In genomic region chr6:160973311-160973710, GRCh38 we compare ENCODE assay signal across 14 cellular contexts. TPM values are rescaled to one million over a fixed set of nuclear protein-coding genes. Genes with fewer than 3 reads are reported as not detected.
DNase-seq lines count a peak whose midpoint lies in the region; ATAC-seq and TF ChIP-seq lines count a peak whose summit lies in the region.
"Had no signal": no experiment of that assay in that cellular context is flagged by ENCODE, and none has a peak within 500 bp of the region (broad histone marks: within the 10 kb centered on the region; RNA-seq: fewer than 3 reads in every experiment).

No MANE protein-coding gene starts in this region.

- H2AK5ac ChIP-seq in neuronal stem cell (ENCODE audit: low read depth, low read length): no peak overlapping the region

- peak overlapping the region; percentile 61 for H3K4me2 ChIP-seq in BLaER1
- no peak overlapping the region for H3K4me2 ChIP-seq in neuronal stem cell (ENCODE audit: insufficient read depth, low read length, poor library complexity, severe bottlenecking)
- H3K4me2 ChIP-seq: neural progenitor cell had no signal

- peaks cover 16% of the 10 kb centered on the region for H3K4me1 ChIP-seq in BLaER1
- H3K4me1 ChIP-seq in neuronal stem cell (ENCODE audit: control insufficient read depth in 2 of 2, insufficient read depth in 1 of 2, low read depth in 1 of 2, low read length in 2 of 2): peaks cover 0 to 13% of the 10 kb centered on the region in 2 donors

- peaks cover 15% of the 10 kb centered on the region for H3K9me3 Mint-ChIP-seq in WTC11
- H3K9me3 Mint-ChIP-seq: activated T-helper 1 cell treated with anti-CD3 and anti-CD28 coated beads, Interleukin-12 subunit alpha, Interleukin-12 subunit beta, Interleukin-2, Interleukin-4 antibody, amounts not matched to agents 30 ng/mL and 10 ng/mL and 1 ng/mL, durations not matched to agents 14 hours and 24 hours and 36 hours had no signal

- no peak overlapping the region for H3K9ac ChIP-seq in BLaER1
- H3K9ac ChIP-seq in neuronal stem cell (ENCODE audit: low read depth, low read length, poor library complexity): no peak overlapping the region
- H3K9ac ChIP-seq: neural progenitor cell had no signal

- no peak overlapping the region for H2BK5ac ChIP-seq in neuronal stem cell (ENCODE audit: low read length)

- H4K8ac ChIP-seq in neuronal stem cell (ENCODE audit: low read depth, low read length): no peak overlapping the region

- H2AFZ ChIP-seq in neuronal stem cell (ENCODE audit: low read length): peak overlapping the region; percentile 37
- H2AFZ ChIP-seq: neural progenitor cell had no signal

- H3K23ac ChIP-seq in neuronal stem cell (ENCODE audit: low read depth, low read length, poor library complexity): no peak overlapping the region

- peaks cover 34% of the 10 kb centered on the region for H3K4me1 Mint-ChIP-seq in WTC11

- H3K14ac ChIP-seq in neuronal stem cell (ENCODE audit: low read length): no peak overlapping the region

- no peak overlapping the region for H2BK12ac ChIP-seq in neuronal stem cell (ENCODE audit: low read length)

- no peak for TF ChIP-seq CTCF in WTC11 (IDR thresholded peaks at IDR 0.05)

- no peak overlapping the region for H2BK15ac ChIP-seq in neuronal stem cell (ENCODE audit: low read length)

- no peak overlapping the region for H3K4me3 Mint-ChIP-seq in WTC11
- H3K4me3 Mint-ChIP-seq: activated T-helper 1 cell treated with anti-CD3 and anti-CD28 coated beads, Interleukin-12 subunit alpha, Interleukin-12 subunit beta, Interleukin-2, Interleukin-4 antibody, amounts not matched to agents 30 ng/mL and 10 ng/mL and 1 ng/mL, durations not matched to agents 14 hours and 24 hours and 36 hours; neural progenitor cell had no signal

- CTCF ChIA-PET in WTC11 (lab: Charles Lee): interaction anchor here (1.5 kb wide), 1 partner anchor 43 kb away, joined by 3 read pairs; no protein-coding TSS in a partner anchor

- H3K18ac ChIP-seq in neuronal stem cell (ENCODE audit: low read length): no peak overlapping the region

- H3K36me3 ChIP-seq in BLaER1 (no peaks in the 10 kb centered on the region), neuronal stem cell (replicated peaks in 1 of 2; ENCODE audit: control insufficient read depth in 2 of 2, insufficient read depth in 2 of 2, low read length in 2 of 2) (no peaks in the 10 kb centered on the region)
- H3K36me3 ChIP-seq: neural progenitor cell had no signal

- WGBS in neuronal stem cell (ENCODE audit: extremely low coverage in 2 of 2, insufficient read length in 2 of 2, insufficient replicate concordance in 1 of 2), 2 donors: no CpG with 5 or more reads among the region's 8 CpGs

- H3K9me3 ChIP-seq in BLaER1: no peaks in the 10 kb centered on the region
- H3K9me3 ChIP-seq in neuronal stem cell (replicated peaks in 1 of 2; ENCODE audit: control insufficient read depth in 2 of 2, insufficient read depth in 1 of 2, low read depth in 1 of 2, low read length in 2 of 2): peaks cover 0 to 2% of the 10 kb centered on the region in 2 donors

- peaks cover 15% of the 10 kb centered on the region for H3K36me3 Mint-ChIP-seq in WTC11
- H3K36me3 Mint-ChIP-seq: neural progenitor cell had no signal

- ATAC-seq in WTC11 (peak; percentile 68), Right ventricle myocardium inferior (peak; percentile 89), GM19452 (IDR thresholded peaks at IDR 0.05; ENCODE audit: unreplicated experiment) (no peak), GM21367 (IDR thresholded peaks at IDR 0.05; ENCODE audit: unreplicated experiment) (no peak)

- H2BK120ac ChIP-seq in neuronal stem cell (ENCODE audit: low read depth, low read length): no peak overlapping the region

- H3K27me3 ChIP-seq in BLaER1: no peaks in the 10 kb centered on the region
- H3K27me3 ChIP-seq in neuronal stem cell (ENCODE audit: control insufficient read depth in 3 of 3, insufficient read depth in 3 of 3, low read depth in 1 of 3, low read length in 3 of 3): no peaks in the 10 kb centered on the region
- H3K27me3 ChIP-seq: neural progenitor cell had no signal

- intact Hi-C loops in Right ventricle myocardium inferior (cut with DNase I): loop anchor here (5.0 kb wide), 1 partner anchor 41 kb away; no protein-coding TSS in a partner anchor

- H3K27me3 Mint-ChIP-seq in WTC11 (ENCODE audit: low read depth): peaks cover 7% of the 10 kb centered on the region

- DNase-seq in WTC11 (ENCODE audit: low spot score) (no peak), Right ventricle myocardium inferior (ENCODE audit: missing footprints) (peak; percentile 74), neuronal stem cell (ENCODE audit: low spot score) (no peak)
- no peak for DNase-seq in activated CD4-positive, alpha-beta T cell treated with anti-CD3 and anti-CD28 coated beads for 1 hour
- DNase-seq in activated effector memory CD4-positive, alpha-beta T cell treated with anti-CD3 and anti-CD28 coated beads, Interleukin-2, amount 50 U/mL, for 16 hours: no peak
- DNase-seq: activated CD4-positive, alpha-beta T cell treated with anti-CD3 and anti-CD28 coated beads for 4 hours; central memory CD4-positive, alpha-beta T cell; NCI-H2081; SW 1271 had no signal

- H3K27ac ChIP-seq in BLaER1: no peak overlapping the region
- no peak overlapping the region for H3K27ac ChIP-seq in neuronal stem cell (replicated peaks; ENCODE audit: low read length)
- H3K27ac ChIP-seq: neural progenitor cell had no signal

- no peak overlapping the region for H3K27ac Mint-ChIP-seq in WTC11
- H3K27ac Mint-ChIP-seq: activated T-helper 1 cell treated with anti-CD3 and anti-CD28 coated beads, Interleukin-12 subunit alpha, Interleukin-12 subunit beta, Interleukin-2, Interleukin-4 antibody, amounts not matched to agents 30 ng/mL and 10 ng/mL and 1 ng/mL, durations not matched to agents 14 hours and 24 hours and 36 hours had no signal

- no peak overlapping the region for H4K91ac ChIP-seq in neuronal stem cell (ENCODE audit: low read depth, low read length, poor library complexity)

- no peaks in the 10 kb centered on the region for H4K20me1 ChIP-seq in BLaER1

- no peaks in the 10 kb centered on the region for H3K79me1 ChIP-seq in neuronal stem cell (ENCODE audit: low read depth, low read length)

- no peak overlapping the region for H3K4ac ChIP-seq in neuronal stem cell (ENCODE audit: low read length)

- POLR2A ChIA-PET in WTC11 (lab: Charles Lee): no interaction called here

- H3K4me3 ChIP-seq in BLaER1 (no peak overlapping the region), neuronal stem cell (ENCODE audit: low read length in 2 of 2) (no peak overlapping the region)
- H3K4me3 ChIP-seq: neural progenitor cell had no signal

TF ChIP-seq in WTC11, 78 proteins besides CTCF, POLR2A, EP300 and RAD21 (continues in another document):
- TF ChIP-seq ZSCAN18 (CRISPR knock-in tag; IDR thresholded peaks at IDR 0.05) (no peak), GTF2I (CRISPR knock-in tag; conservative IDR thresholded peaks at IDR 0.05) (no peak), NR3C1 (CRISPR knock-in tag; conservative IDR thresholded peaks at IDR 0.05; ENCODE audit: low read depth) (no peak), MXD4 (CRISPR knock-in tag; IDR thresholded peaks at IDR 0.05; ENCODE audit: borderline replicate concordance) (no peak), E2F1 (CRISPR knock-in tag; IDR thresholded peaks at IDR 0.05) (no peak), AR (CRISPR knock-in tag; IDR thresholded peaks at IDR 0.05) (no peak), TEAD1 (CRISPR knock-in tag; IDR thresholded peaks at IDR 0.05) (no peak), IRF2 (CRISPR knock-in tag; IDR thresholded peaks at IDR 0.05; ENCODE audit: borderline replicate concordance, low read depth) (no peak)

RNA-seq across cellular contexts. Expression of gene MAP3K4, which starts 18.3 kb away (rescaled TPM):
- total RNA-seq in WTC11 (2021) (59.2 to 69.8 TPM (median 64.7 TPM) in 3 replicates), Right ventricle myocardium inferior (49.0 TPM)
- 21.8 TPM for polyA plus RNA-seq in neuronal stem cell (2013, experiment 1 of 2)
- 27.4 TPM for polyA plus RNA-seq in neuronal stem cell (2013, experiment 2 of 2)

Comparison
In these comparisons a context has a peak if more than half of its experiments do, and no peak if none do; other contexts are left out.
1. ATAC-seq: peak in WTC11 (single experiment) and Right ventricle myocardium inferior (single experiment); none in GM19452 (single experiment) and GM21367 (single experiment).